19 cellular contexts compared by ENCODE assay signal in genomic region chr19:50238043-50238442, GRCh38. TPM values are rescaled to one million over a fixed set of nuclear protein-coding genes. Genes with fewer than 3 reads are reported as not detected.
A peak's percentile ranks its signal among the peaks of the same experiment; 100 is the strongest.
DNase-seq lines count a peak whose midpoint lies in the region; ATAC-seq and TF ChIP-seq lines count a peak whose summit lies in the region.
"Had no signal": no experiment of that assay in that cellular context is flagged by ENCODE, and none has a peak within 500 bp of the region (broad histone marks: within the 10 kb centered on the region; RNA-seq: fewer than 3 reads in every experiment).

No MANE protein-coding gene starts in this region.

- TF ChIP-seq POLR2A in gastrocnemius medialis (IDR thresholded peaks at IDR 0.05), result no peak

- peak overlapping the region; percentile 16 for H3K27ac ChIP-seq in left ventricle myocardium inferior (replicated peaks)
- no peak overlapping the region for H3K27ac ChIP-seq in right atrium auricular region
- peak overlapping the region in 2 of 4 donors; percentile 21 to 80 for H3K27ac ChIP-seq in gastrocnemius medialis
- H3K27ac ChIP-seq: 22Rv1, BLaER1, GM23248 had no signal

- no peaks in the 10 kb centered on the region for H3K36me3 ChIP-seq in left ventricle myocardium inferior
- H3K36me3 ChIP-seq in right atrium auricular region, result no peaks in the 10 kb centered on the region
- no peaks in the 10 kb centered on the region for H3K36me3 ChIP-seq in gastrocnemius medialis
- H3K36me3 ChIP-seq: BLaER1 had no signal

- DNase-seq in Right ventricle myocardium superior (peak; percentile 52), cardiac septum (ENCODE audit: low spot score) (no peak), left ventricle myocardium inferior (peak; percentile 34), right atrium auricular region (ENCODE audit: low spot score) (no peak), gastrocnemius medialis (peak; percentile 25 to 41)
- no peak for DNase-seq in stimulated activated naive CD4-positive, alpha-beta T cell (lab: John Stamatoyannopoulos, UW)
- DNase-seq: CD4-positive, alpha-beta T cell; CD8-positive, alpha-beta memory T cell; DMS 273 treated with DMSO at 0.1 percent for 48 hours; DMS79; EL; GDM1; GM23248; HCEC 1CT had no signal

- TF ChIP-seq CTCF in left ventricle myocardium inferior (IDR thresholded peaks at IDR 0.05; ENCODE audit: borderline replicate concordance), result no peak
- TF ChIP-seq CTCF in right atrium auricular region (IDR thresholded peaks at IDR 0.05), result no peak
- no peak for TF ChIP-seq CTCF in gastrocnemius medialis (IDR thresholded peaks at IDR 0.05 in 4 of 5, conservative IDR thresholded peaks at IDR 0.05 in 1 of 5)

- ATAC-seq in Right ventricle myocardium superior (ENCODE audit: poor library complexity) (peak; percentile 9), gastrocnemius medialis (no peak), HG03354 (IDR thresholded peaks at IDR 0.05; ENCODE audit: poor library complexity, severe bottlenecking, unreplicated experiment) (no peak)
- ATAC-seq: GM12878 had no signal

- H3K4me1 ChIP-seq in left ventricle myocardium inferior, result peaks cover 27% of the 10 kb centered on the region
- H3K4me1 ChIP-seq in right atrium auricular region, result peaks cover 0 to 16% of the 10 kb centered on the region in 2 donors
- peaks cover 24 to 34% of the 10 kb centered on the region in 2 donors for H3K4me1 ChIP-seq in gastrocnemius medialis
- H3K4me1 ChIP-seq: BLaER1 had no signal

- intact Hi-C loops in Right ventricle myocardium superior (cut with DNase I) (no loop called here), cardiac septum (cut with DNase I) (no loop called here), left ventricle myocardium inferior (cut with micrococcal nuclease) (no loop called here), gastrocnemius medialis (cut with DNase I; ENCODE audit: low total_unique reads) (no loop called here)

- no peaks in the 10 kb centered on the region for H3K9me3 ChIP-seq in left ventricle myocardium inferior (replicated peaks)
- H3K9me3 ChIP-seq in right atrium auricular region, result no peaks in the 10 kb centered on the region
- H3K9me3 ChIP-seq in gastrocnemius medialis, result no peaks in the 10 kb centered on the region

- in situ Hi-C loops in gastrocnemius medialis (cut with MboI; ENCODE audit: low sequenced_read_pairs in 4 of 4), result no loop called here

- no peaks in the 10 kb centered on the region for H3K27me3 ChIP-seq in left ventricle myocardium inferior (ENCODE audit: low read depth)
- no peaks in the 10 kb centered on the region for H3K27me3 ChIP-seq in right atrium auricular region
- no peaks in the 10 kb centered on the region for H3K27me3 ChIP-seq in gastrocnemius medialis
- H3K27me3 ChIP-seq: BLaER1 had no signal

- no peak overlapping the region for H3K4me3 ChIP-seq in left ventricle myocardium inferior
- no peak overlapping the region for H3K4me3 ChIP-seq in right atrium auricular region
- no peak overlapping the region for H3K4me3 ChIP-seq in gastrocnemius medialis
- H3K4me3 ChIP-seq: BLaER1, GM12878, GM23248 had no signal

RNA-seq across cellular contexts. Expression of gene MYH14, which starts 34.6 kb away (rescaled TPM):
- total RNA-seq in Right ventricle myocardium superior (121 TPM), cardiac septum (85.4 TPM), left ventricle myocardium inferior (115 TPM), right atrium auricular region (10 to 100 TPM; 40.9 to 44.5 TPM), gastrocnemius medialis (100 to 1,000 TPM; 103 to 174 (median 141) TPM)
- total RNA-seq: B cell; CD4-positive, alpha-beta T cell; CD8-positive, alpha-beta memory T cell; GM23248 had no signal

Comparison
In these comparisons a context has a peak if more than half of its experiments do, and no peak if none do; other contexts are left out.
1. DNase-seq: peak in Right ventricle myocardium superior (single experiment), left ventricle myocardium inferior (single experiment) and gastrocnemius medialis (2 of 2); none in cardiac septum (single experiment), right atrium auricular region (single experiment) and stimulated activated naive CD4-positive, alpha-beta T cell (0 of 6).